ENCODE assay signal across 22 cellular contexts in genomic region chr10:35949820-35950219, GRCh38.
"Had no signal": no experiment of that assay in that cellular context is flagged by ENCODE, and none has a peak within 500 bp of the region (broad histone marks: within the 10 kb centered on the region; RNA-seq: fewer than 3 reads in every experiment).

No MANE protein-coding gene starts in this region.

- H3K36me3 Mint-ChIP-seq: activated naive CD4-positive, alpha-beta T cell treated with anti-CD3 and anti-CD28 coated beads, Interleukin-2, amount 50 U/mL, for 24 hours; natural killer cell; T-cell had no signal

- H3K27me3 ChIP-seq: gastrocnemius medialis, heart left ventricle, tibial artery, uterus had no signal

- H3K4me1 ChIP-seq: gastrocnemius medialis, heart left ventricle, lower lobe of right lung, tibial artery, uterus had no signal

- H3K4me3 Mint-ChIP-seq: activated naive CD4-positive, alpha-beta T cell treated with anti-CD3 and anti-CD28 coated beads, Interleukin-2, amount 50 U/mL, for 24 hours; natural killer cell; T-cell had no signal

- H3K27ac Mint-ChIP-seq: activated naive CD4-positive, alpha-beta T cell treated with anti-CD3 and anti-CD28 coated beads, Interleukin-2, amount 50 U/mL, for 24 hours; natural killer cell; T-cell had no signal

- ATAC-seq: gastrocnemius medialis; heart left ventricle; lower lobe of right lung; natural killer cell; stimulated activated naive CD8-positive, alpha-beta T cell treated with anti-CD3 and anti-CD28 coated beads, Interleukin-15, Interleukin-2, amounts not matched to agents 100 U/mL and 50 U/mL, for 24 hours; T-cell had no signal

- H3K4me3 ChIP-seq: gastrocnemius medialis, heart left ventricle, lower lobe of right lung, tibial artery, uterus had no signal

- DNase-seq: activated CD4-positive, alpha-beta T cell treated with anti-CD3 and anti-CD28 coated beads for 1 hour; activated CD4-positive, alpha-beta T cell treated with anti-CD3 and anti-CD28 coated beads, Interleukin-2, amount 50 U/mL, for 48 hours; activated gamma-delta T cell; caudate nucleus; erythroblast; gastrocnemius medialis; heart left ventricle; lower lobe of right lung; natural killer cell; occipital lobe; posterior cingulate gyrus; SK-N-SH; stimulated activated naive CD8-positive, alpha-beta T cell treated with anti-CD3 and anti-CD28 coated beads, Interleukin-15, Interleukin-2, amounts not matched to agents 100 U/mL and 50 U/mL, for 24 hours; substantia nigra; T-cell; T1000; tibial artery; uterus had no signal

- H3K9ac ChIP-seq: SK-N-SH had no signal

- FAIRE-seq: endometrium, islet of Langerhans had no signal

- H3K4me2 ChIP-seq: SK-N-SH had no signal

- H3K9me3 Mint-ChIP-seq: activated naive CD4-positive, alpha-beta T cell treated with anti-CD3 and anti-CD28 coated beads, Interleukin-2, amount 50 U/mL, for 24 hours had no signal

- H3K36me3 ChIP-seq: gastrocnemius medialis, heart left ventricle, lower lobe of right lung, tibial artery, uterus had no signal

- H3K9me3 ChIP-seq: gastrocnemius medialis, heart left ventricle, lower lobe of right lung, SK-N-SH, tibial artery, uterus had no signal

- H3K4me1 Mint-ChIP-seq: activated naive CD4-positive, alpha-beta T cell treated with anti-CD3 and anti-CD28 coated beads, Interleukin-2, amount 50 U/mL, for 24 hours; natural killer cell; T-cell had no signal

- H3K27ac ChIP-seq: gastrocnemius medialis, heart left ventricle, lower lobe of right lung, tibial artery, uterus, VCaP had no signal
